27 cellular contexts compared by ENCODE assay signal in genomic region chr2:202963712-202964111, GRCh38.
"Had no signal": no experiment of that assay in that cellular context is flagged by ENCODE, and none has a peak within 500 bp of the region (broad histone marks: within the 10 kb centered on the region; RNA-seq: fewer than 3 reads in every experiment).

No MANE protein-coding gene starts in this region.

- H3K27me3 ChIP-seq: brain microvascular endothelial cell, cardiac muscle cell, SJSA1 had no signal

- FAIRE-seq: RCC 7860 had no signal

- H3K4me3 Mint-ChIP-seq: activated CD4-positive, alpha-beta memory T cell treated with anti-CD3 and anti-CD28 coated beads, Interleukin-2, amount 10 ng/mL, durations not matched to agents 7 days and 5 days; activated CD4-positive, alpha-beta T cell treated with anti-CD3 and anti-CD28 coated beads for 36 hours; activated naive CD4-positive, alpha-beta T cell treated with anti-CD3 and anti-CD28 coated beads for 36 hours; activated naive CD8-positive, alpha-beta T cell; activated T-helper 17 cell treated with anti-CD3 and anti-CD28 coated beads, Interleukin-2, amount 50 U/mL, for 72 hours had no signal

- ATAC-seq: activated CD4-positive, alpha-beta T cell treated with anti-CD3 and anti-CD28 coated beads for 36 hours; activated T-helper 17 cell treated with anti-CD3 and anti-CD28 coated beads, Interleukin-2, amount 50 U/mL, for 72 hours; PC-3; SK-N-SH treated with all-trans-retinoic acid at 6 μM for 48 hours had no signal

- DNase-seq: activated CD4-positive, alpha-beta memory T cell treated with anti-CD3 and anti-CD28 coated beads, Interleukin-2, amount 10 ng/mL, durations not matched to agents 7 days and 5 days; activated CD4-positive, alpha-beta T cell treated with anti-CD3 and anti-CD28 coated beads for 36 hours; activated CD4-positive, alpha-beta T cell treated with anti-CD3 and anti-CD28 coated beads, Interleukin-2, amount 50 U/mL, for 1 hour; activated CD4-positive, CD25-positive, alpha-beta regulatory T cell; activated gamma-delta T cell; activated naive CD4-positive, alpha-beta T cell treated with anti-CD3 and anti-CD28 coated beads for 36 hours; activated T-cell treated with anti-CD3 and anti-CD28 coated beads for 4 hours; activated T-cell treated with anti-CD3 and anti-CD28 coated beads, Interleukin-2, amount 50 U/mL, for 48 hours; amygdala; brain microvascular endothelial cell; Kasumi-1; KBM-7; NCI-H1105 treated with DMSO at 0.1 percent for 48 hours; NCI-H1436 treated with DMSO at 0.1 percent for 48 hours; NCI-H187; NCI-H2081 treated with DMSO at 0.1 percent for 48 hours; NCI-H446; NCI-H524; PC-3; SHP77; SW 1271 had no signal

- H3K27me3 Mint-ChIP-seq: activated CD4-positive, alpha-beta memory T cell treated with anti-CD3 and anti-CD28 coated beads, Interleukin-2, amount 10 ng/mL, durations not matched to agents 7 days and 5 days; activated CD4-positive, alpha-beta T cell treated with anti-CD3 and anti-CD28 coated beads for 36 hours; activated naive CD8-positive, alpha-beta T cell; activated T-helper 17 cell treated with anti-CD3 and anti-CD28 coated beads, Interleukin-2, amount 50 U/mL, for 72 hours had no signal

- H3K9me3 ChIP-seq: SJSA1 had no signal

- H3K9me3 Mint-ChIP-seq: activated CD4-positive, alpha-beta memory T cell treated with anti-CD3 and anti-CD28 coated beads, Interleukin-2, amount 10 ng/mL, durations not matched to agents 7 days and 5 days; activated naive CD4-positive, alpha-beta T cell treated with anti-CD3 and anti-CD28 coated beads for 36 hours; activated T-helper 17 cell treated with anti-CD3 and anti-CD28 coated beads, Interleukin-2, amount 50 U/mL, for 72 hours had no signal

- H3K27ac Mint-ChIP-seq: activated CD4-positive, alpha-beta memory T cell treated with anti-CD3 and anti-CD28 coated beads, Interleukin-2, amount 10 ng/mL, durations not matched to agents 7 days and 5 days; activated CD4-positive, alpha-beta T cell treated with anti-CD3 and anti-CD28 coated beads for 36 hours; activated naive CD4-positive, alpha-beta T cell treated with anti-CD3 and anti-CD28 coated beads for 36 hours; activated naive CD8-positive, alpha-beta T cell; activated T-helper 17 cell treated with anti-CD3 and anti-CD28 coated beads, Interleukin-2, amount 50 U/mL, for 72 hours had no signal

- H3K27ac ChIP-seq: brain microvascular endothelial cell, cardiac muscle cell, SJSA1 had no signal

- H3K4me3 ChIP-seq: cardiac muscle cell, SJSA1 had no signal

- H3K36me3 ChIP-seq: brain microvascular endothelial cell, cardiac muscle cell, SJSA1 had no signal
